ENCODE assay signal across 18 cellular contexts in genomic region chr9:31418419-31418818, GRCh38.
A peak's percentile ranks its signal among the peaks of the same experiment; 100 is the strongest.
DNase-seq lines count a peak whose midpoint lies in the region; ATAC-seq, FAIRE-seq and TF ChIP-seq lines count a peak whose summit lies in the region.
"Had no signal": no experiment of that assay in that cellular context is flagged by ENCODE, and none has a peak within 500 bp of the region (broad histone marks: within the 10 kb centered on the region; RNA-seq: fewer than 3 reads in every experiment).

No MANE protein-coding gene starts in this region.

- CTCF ChIA-PET in A549 (lab: Yijun Ruan, JAX): no interaction called here

- WGBS in A549 (ENCODE audit: missing lambda C conversion rate): 5% methylated on average over 4 of the region's 4 CpGs
- WGBS in GM23248 (ENCODE audit: low coverage in 1 of 2, low lambda C conversion rate in 2 of 2, missing lambda C conversion rate in 2 of 2), 2 experiments: 19 to 38% methylated on average over 4 of the region's 4 CpGs

- peak overlapping the region; percentile 4; the same call in 1 of the 3 replicates for H3K4me2 ChIP-seq in A549
- no peak overlapping the region for H3K4me2 ChIP-seq in GM23248 (ENCODE audit: unreplicated experiment)
- peak overlapping the region; percentile 21 for H3K4me2 ChIP-seq in MM.1S (ENCODE audit: low read depth, low read length)

- TF ChIP-seq CTCF in A549 (IDR thresholded peaks at IDR 0.05): no peak
- no peak for TF ChIP-seq CTCF in MM.1S (IDR thresholded peaks at IDR 0.05; ENCODE audit: low read length)

- H3K9me2 ChIP-seq in GM23248 (ENCODE audit: insufficient read depth): no peaks in the 10 kb centered on the region
- H3K9me2 ChIP-seq in MM.1S (replicated peaks; ENCODE audit: insufficient read depth, low read length): no peaks in the 10 kb centered on the region

- H3K9me3 Mint-ChIP-seq in central memory CD8-positive, alpha-beta T cell: no peaks in the 10 kb centered on the region
- H3K9me3 Mint-ChIP-seq: CD4-positive, alpha-beta T cell had no signal

- H3K27ac ChIP-seq in A549 (no peak overlapping the region), GM23248 (no peak overlapping the region), MM.1S (ENCODE audit: low read length) (no peak overlapping the region)

- H3K9ac ChIP-seq in GM23248: no peak overlapping the region
- no peak overlapping the region for H3K9ac ChIP-seq in MM.1S (ENCODE audit: low read length)

- no peaks in the 10 kb centered on the region for H3K36me3 Mint-ChIP-seq in central memory CD8-positive, alpha-beta T cell (ENCODE audit: insufficient read depth)

- DNase-seq in A549 (ENCODE audit: low read depth in 1 of 2, low spot score in 1 of 2) (no peak), GM23248 (no peak), MM.1S (no peak)
- no peak for DNase-seq in central memory CD8-positive, alpha-beta T cell (ENCODE audit: low spot score in 2 of 2)
- DNase-seq in stimulated activated CD4-positive, alpha-beta T cell treated with anti-CD3 and anti-CD28 coated beads, Interleukin-4, amount 100 ng/mL, for 1 hour: no peak
- DNase-seq: 8988T; C1 segment of cervical spinal cord; Calu3; CD4-positive, alpha-beta T cell; DMS 273 treated with DMSO at 0.1 percent for 48 hours; GOT3; H9 had no signal

- in situ Hi-C loops in GM23248 (cut with MboI): no loop called here

- no peak for TF ChIP-seq RAD21 in A549 (conservative IDR thresholded peaks at IDR 0.05 in 1 of 2, IDR thresholded peaks at IDR 0.05 in 1 of 2)

- H3K4me3 ChIP-seq in A549: no peak overlapping the region
- H3K4me3 ChIP-seq in GM23248: no peak overlapping the region
- H3K4me3 ChIP-seq in MM.1S (ENCODE audit: low read length): 0 out of 2 replicates have a peak overlapping the region, but pooled peaks have one; percentile 7

- H2AFZ ChIP-seq in GM23248: 0 out of 2 replicates have a peak overlapping the region, but pooled peaks have one; percentile 7
- no peak overlapping the region for H2AFZ ChIP-seq in MM.1S (ENCODE audit: low read length)

- H3K27ac Mint-ChIP-seq in central memory CD8-positive, alpha-beta T cell (ENCODE audit: low read depth): peak overlapping the region; percentile 16
- H3K27ac Mint-ChIP-seq: B cell; CD4-positive, alpha-beta T cell; H9 had no signal

- POLR2A ChIA-PET in A549 (lab: Yijun Ruan, JAX): no interaction called here

- H3K4me1 ChIP-seq in A549: no peaks in the 10 kb centered on the region
- H3K4me1 ChIP-seq in GM23248 (ENCODE audit: insufficient read depth): no peaks in the 10 kb centered on the region
- H3K4me1 ChIP-seq in MM.1S (ENCODE audit: low read length): no peaks in the 10 kb centered on the region

- no peak for TF ChIP-seq EP300 in A549 (IDR thresholded peaks at IDR 0.05)

- H4K20me1 ChIP-seq in GM23248 (ENCODE audit: insufficient read depth) (no peaks in the 10 kb centered on the region), MM.1S (ENCODE audit: insufficient read depth, low read length) (no peaks in the 10 kb centered on the region)

- H3F3A ChIP-seq in GM23248 (ENCODE audit: insufficient read depth) (no peaks in the 10 kb centered on the region), MM.1S (ENCODE audit: insufficient read depth, low read length) (no peaks in the 10 kb centered on the region)

- H3K36me3 ChIP-seq in GM23248 (ENCODE audit: low read depth) (no peaks in the 10 kb centered on the region), MM.1S (replicated peaks; ENCODE audit: insufficient read depth, low read length) (no peaks in the 10 kb centered on the region)

- FAIRE-seq in A549 (lab: Jason Lieb, UNC): no peak
- FAIRE-seq: GM12892, HepG2, HTR-8/SVneo had no signal

- no peaks in the 10 kb centered on the region for H3K27me3 Mint-ChIP-seq in central memory CD8-positive, alpha-beta T cell
- H3K27me3 Mint-ChIP-seq: B cell; CD4-positive, alpha-beta T cell had no signal

- H3K9me3 ChIP-seq in A549: no peaks in the 10 kb centered on the region
- H3K9me3 ChIP-seq in GM23248 (ENCODE audit: low read depth): no peaks in the 10 kb centered on the region
- no peaks in the 10 kb centered on the region for H3K9me3 ChIP-seq in MM.1S (replicated peaks; ENCODE audit: insufficient read depth, low read length)

- H3K79me2 ChIP-seq in GM23248 (ENCODE audit: insufficient read depth) (no peaks in the 10 kb centered on the region), MM.1S (ENCODE audit: low read length) (no peaks in the 10 kb centered on the region)

- ATAC-seq in A549 (no peak), GM21786 (IDR thresholded peaks at IDR 0.05; ENCODE audit: unreplicated experiment) (no peak), GM19035 (IDR thresholded peaks at IDR 0.05; ENCODE audit: unreplicated experiment) (no peak)
- no peak for ATAC-seq in central memory CD8-positive, alpha-beta T cell (replicated peaks; ENCODE audit: extremely low read depth, poor library complexity, severe bottlenecking)
- ATAC-seq: HepG2 had no signal

- peaks cover 5% of the 10 kb centered on the region for H3K4me1 Mint-ChIP-seq in central memory CD8-positive, alpha-beta T cell
- H3K4me1 Mint-ChIP-seq: B cell had no signal

- no peak for TF ChIP-seq POLR2A in A549 (IDR thresholded peaks at IDR 0.05; ENCODE audit: low read length)

- H3K4me3 Mint-ChIP-seq in central memory CD8-positive, alpha-beta T cell: no peak overlapping the region
- H3K4me3 Mint-ChIP-seq: B cell; CD4-positive, alpha-beta T cell; H9 had no signal

- H3K27me3 ChIP-seq in GM23248 (replicated peaks; ENCODE audit: insufficient read depth) (no peaks in the 10 kb centered on the region; the same call in 1 of the 2 replicates), MM.1S (replicated peaks; ENCODE audit: insufficient read depth, low read length) (no peaks in the 10 kb centered on the region)

TF ChIP-seq in A549, 52 proteins besides CTCF, POLR2A, EP300 and RAD21:
- TF ChIP-seq SMC3 (IDR thresholded peaks at IDR 0.05): no peak
- TF ChIP-seq ZSCAN20 (CRISPR knock-in tag; IDR thresholded peaks at IDR 0.05): no peak
- TF ChIP-seq ATOH8 (CRISPR knock-in tag; IDR thresholded peaks at IDR 0.05; ENCODE audit: low read depth): no peak
- TF ChIP-seq KDM1A (IDR thresholded peaks at IDR 0.05; ENCODE audit: low read depth): no peak
- no peak for TF ChIP-seq RCOR1 (IDR thresholded peaks at IDR 0.05; ENCODE audit: low read depth, low read length)
- no peak for TF ChIP-seq FOSL2 (IDR thresholded peaks at IDR 0.05)
- TF ChIP-seq FOSL2 (CRISPR knock-in tag; IDR thresholded peaks at IDR 0.05): no peak
- no peak for TF ChIP-seq CHD4 (IDR thresholded peaks at IDR 0.05; ENCODE audit: borderline replicate concordance)
